Comparison of ENCODE assay signal across 11 cellular contexts in genomic region chr19:8302357-8302691, GRCh38. TPM values are rescaled to one million over a fixed set of nuclear protein-coding genes. Genes with fewer than 3 reads are reported as not detected.
DNase-seq lines count a peak whose midpoint lies in the region; ATAC-seq and TF ChIP-seq lines count a peak whose summit lies in the region.
"Had no signal": no experiment of that assay in that cellular context is flagged by ENCODE, and none has a peak within 500 bp of the region (broad histone marks: within the 10 kb centered on the region; RNA-seq: fewer than 3 reads in every experiment).

No MANE protein-coding gene starts in this region.

- H3K36me3 ChIP-seq in SJCRH30 (no peaks in the 10 kb centered on the region), heart right ventricle (peaks cover 0 to 6% (median 0%) of the 10 kb centered on the region in 9 donors), psoas muscle (ENCODE audit: insufficient read depth in 1 of 2, low read depth in 1 of 2) (peaks cover 0 to 10% of the 10 kb centered on the region in 2 donors)
- H3K36me3 ChIP-seq: suprapubic skin had no signal

- H3K27me3 ChIP-seq in SJCRH30: no peaks in the 10 kb centered on the region
- no peaks in the 10 kb centered on the region for H3K27me3 ChIP-seq in heart right ventricle
- H3K27me3 ChIP-seq in psoas muscle (ENCODE audit: insufficient read depth in 3 of 3, low read length in 2 of 3): no peaks in the 10 kb centered on the region
- H3K27me3 ChIP-seq: suprapubic skin had no signal

- ATAC-seq in heart right ventricle (peak; percentile 40 to 85 (median 79)), psoas muscle (peak; percentile 12 to 60 (median 27)), HG02610 (IDR thresholded peaks at IDR 0.05; ENCODE audit: unreplicated experiment) (no peak)
- ATAC-seq: HCT116 had no signal

- H3K4me3 ChIP-seq in SJCRH30: no peak overlapping the region
- H3K4me3 ChIP-seq in heart right ventricle: no peak overlapping the region
- no peak overlapping the region for H3K4me3 ChIP-seq in psoas muscle
- H3K4me3 ChIP-seq: suprapubic skin had no signal

- peaks cover 9% of the 10 kb centered on the region; the same call in 1 of the 2 replicates for H3K4me1 ChIP-seq in SJCRH30
- H3K4me1 ChIP-seq in heart right ventricle: peaks cover 4 to 28% (median 12%) of the 10 kb centered on the region in 9 donors
- peaks cover 10% of the 10 kb centered on the region for H3K4me1 ChIP-seq in psoas muscle
- H3K4me1 ChIP-seq: parathyroid adenoma had no signal

- peak; percentile 1 for DNase-seq in activated CD4-positive, alpha-beta T cell treated with anti-CD3 and anti-CD28 coated beads for 48 hours
- DNase-seq in activated CD4-positive, alpha-beta T cell treated with anti-CD3 and anti-CD28 coated beads for 4 hours: no peak
- DNase-seq in SJCRH30: peak; percentile 44 to 59
- peak; percentile 73 to 76 for DNase-seq in heart right ventricle
- peak; percentile 50 to 71 for DNase-seq in psoas muscle
- no peak for DNase-seq in SKM-1 (lab: John Stamatoyannopoulos, UW; ENCODE audit: unreplicated experiment)
- no peak for DNase-seq in middle frontal gyrus (ENCODE audit: extremely low spot score, low spot score)

- H3K27ac ChIP-seq in SJCRH30: no peak overlapping the region
- H3K27ac ChIP-seq in heart right ventricle: peak overlapping the region in 1 of 10 donors; percentile 2
- H3K27ac ChIP-seq in psoas muscle: no peak overlapping the region
- H3K27ac ChIP-seq: parathyroid adenoma, suprapubic skin had no signal

- intact Hi-C loops in heart right ventricle (cut with DNase I): no loop called here
- intact Hi-C loops in psoas muscle (cut with DNase I): no loop called here

- H3K9me3 ChIP-seq in SJCRH30 (replicated peaks) (no peaks in the 10 kb centered on the region), heart right ventricle (no peaks in the 10 kb centered on the region), psoas muscle (no peaks in the 10 kb centered on the region)
- H3K9me3 ChIP-seq: suprapubic skin had no signal

- 30% methylated on average over 11 of the region's 11 CpGs for WGBS in heart right ventricle, 2 donors
- WGBS in psoas muscle, 3 donors: 37 to 47% (median 38%) methylated on average over 10 to 11 of the region's 11 CpGs

- TF ChIP-seq CTCF in heart right ventricle (IDR thresholded peaks at IDR 0.05): no peak
- no peak for TF ChIP-seq CTCF in psoas muscle (IDR thresholded peaks at IDR 0.05)

RNA-seq across cellular contexts. Expression of gene CD320, which starts 5.8 kb away (rescaled TPM):
- total RNA-seq in SJCRH30 (2014; rRNA removed; shearing (Covaris generic)): 44.2 and 49.4 TPM in 2 replicates
- total RNA-seq in heart right ventricle (10 to 100 TPM; 20.3 to 38.9 (median 26.0) TPM), psoas muscle (10 to 100 TPM; 17.4 to 25.4 (median 22.4) TPM)
- polyA plus RNA-seq in heart right ventricle (10 to 100 TPM; 50.8 to 81.2 TPM), psoas muscle (10 to 100 TPM; 44.8 to 67.2 (median 47.6) TPM)

RNA-seq across cellular contexts. Expression of gene NDUFA7, which starts 18.9 kb away (rescaled TPM):
- 25.6 and 40.7 TPM in 2 replicates for total RNA-seq in SJCRH30 (2014; rRNA removed; shearing (Covaris generic))
- 100 to 1,000 TPM in 5 of 10 donors, 10 to 100 TPM in 5; 74.7 to 124 (median 99.7) TPM for total RNA-seq in heart right ventricle
- polyA plus RNA-seq in heart right ventricle: 100 to 1,000 TPM; 227 to 436 TPM
- 100 to 1,000 TPM in 3 of 4 donors, 10 to 100 TPM in 1; 76.8 to 150 (median 109) TPM for total RNA-seq in psoas muscle
- 100 to 1,000 TPM; 211 to 271 (median 243) TPM for polyA plus RNA-seq in psoas muscle

RNA-seq across cellular contexts. Expression of gene RPS28, which starts 19.0 kb away (rescaled TPM):
- 651 and 901 TPM in 2 replicates for total RNA-seq in SJCRH30 (2014; rRNA removed; shearing (Covaris generic))
- total RNA-seq in heart right ventricle (1,000 to 10,000 TPM in 9 of 10 donors, 100 to 1,000 TPM in 1; 992 to 1,375 (median 1,101) TPM), psoas muscle (1,000 to 10,000 TPM in 2 of 4 donors, 100 to 1,000 TPM in 2; 947 to 1,442 (median 1,003) TPM)
- polyA plus RNA-seq in heart right ventricle (100 to 1,000 TPM; 883 to 920 TPM), psoas muscle (100 to 1,000 TPM; 431 to 717 (median 657) TPM)

RNA-seq across cellular contexts. Expression of gene KANK3, which starts 40.7 kb away (rescaled TPM):
- 0.04 TPM in 1 of 2 replicates, not detected in the other for total RNA-seq in SJCRH30 (2014; rRNA removed; shearing (Covaris generic))
- total RNA-seq in heart right ventricle (10 to 100 TPM; 10.2 to 26.1 (median 16.7) TPM), psoas muscle (10 to 100 TPM in 2 of 4 donors, 1 to 10 TPM in 2; 7.1 to 14.2 (median 9.7) TPM)
- polyA plus RNA-seq in heart right ventricle (10 to 100 TPM; 23.8 to 34.0 TPM), psoas muscle (1 to 10 TPM; 5.1 to 9.4 (median 7.7) TPM)

Comparison
In these comparisons a context has a peak if more than half of its experiments do, and no peak if none do; other contexts are left out.
1. DNase-seq: peak in activated CD4-positive, alpha-beta T cell treated with anti-CD3 and anti-CD28 coated beads for 48 hours (single experiment), SJCRH30 (2 of 2), heart right ventricle (2 of 2) and psoas muscle (2 of 2); none in activated CD4-positive, alpha-beta T cell treated with anti-CD3 and anti-CD28 coated beads for 4 hours (0 of 2), SKM-1 (single experiment) and middle frontal gyrus (single experiment).